In the genomic region with DNA sequence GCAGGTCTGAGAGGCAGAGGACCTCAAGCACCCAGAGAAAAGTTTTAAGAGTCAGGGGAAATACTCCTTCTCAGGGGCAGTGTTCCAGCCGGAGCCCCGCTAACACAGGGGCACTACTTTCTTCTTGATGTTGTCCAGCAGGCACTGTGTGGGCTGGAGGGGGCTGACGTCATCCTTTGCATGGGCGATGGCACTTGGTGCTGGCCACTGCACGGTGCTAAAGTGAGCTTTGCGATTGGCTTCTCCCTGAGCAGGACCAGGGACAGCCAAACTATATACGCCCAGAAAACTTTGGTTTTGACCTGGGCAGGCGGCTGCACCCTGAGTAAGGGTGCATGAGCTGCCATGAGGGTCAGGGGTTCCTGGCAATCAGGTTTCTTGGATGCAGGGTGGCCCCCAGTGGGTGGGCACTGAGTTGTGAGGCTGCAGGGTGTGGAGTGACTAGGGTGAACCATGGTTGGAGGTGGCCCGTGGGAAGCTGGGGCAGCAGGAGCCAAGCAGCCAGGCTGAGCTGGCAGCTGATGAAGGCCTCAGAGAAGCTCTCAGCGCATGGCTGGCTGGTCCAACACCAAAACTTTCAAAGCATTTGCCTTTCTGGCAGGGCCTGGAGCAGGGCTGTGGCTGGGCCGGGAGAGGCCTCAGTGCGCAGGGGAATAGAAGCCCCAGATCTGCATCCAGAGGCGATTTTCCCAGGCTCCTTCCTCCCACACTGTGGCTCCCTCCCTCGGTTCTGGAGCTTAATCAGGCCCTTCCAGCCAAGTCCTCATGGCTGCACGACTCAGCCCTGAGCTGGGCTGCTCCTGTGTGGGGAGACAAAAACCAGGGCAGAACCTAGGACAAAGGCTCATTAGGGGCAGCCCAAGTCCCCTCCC, we compare ENCODE assay signal across 8 cellular contexts. TPM values are rescaled to one million over a fixed set of nuclear protein-coding genes. Genes with fewer than 3 reads are reported as not detected.
DNase-seq lines count a peak whose midpoint lies in the region; TF ChIP-seq lines count a peak whose summit lies in the region.

No MANE protein-coding gene starts in this region.

- H2AFZ ChIP-seq in PC-9: no peak overlapping the region
- H2AFZ ChIP-seq in neural progenitor cell (replicated peaks): no peak overlapping the region

- no peak overlapping the region for H3K9ac ChIP-seq in neural progenitor cell

- peak overlapping the region; percentile 78 for H3K27ac ChIP-seq in PC-9
- H3K27ac ChIP-seq in esophagus muscularis mucosa (replicated peaks in 1 of 4): peak overlapping the region; percentile 25 to 49 (median 45)
- H3K27ac ChIP-seq in neural progenitor cell: peak overlapping the region; percentile 91

- peak overlapping the region; percentile 69 for H3K4me2 ChIP-seq in PC-9
- H3K4me2 ChIP-seq in neural progenitor cell: peak overlapping the region; percentile 39

- H3K4me1 Mint-ChIP-seq in neural progenitor cell: peaks cover 22% of the 10 kb centered on the region

- no peaks in the 10 kb centered on the region for H3K27me3 ChIP-seq in PC-9 (ENCODE audit: insufficient read depth, low read depth)
- no peaks in the 10 kb centered on the region for H3K27me3 ChIP-seq in esophagus muscularis mucosa
- no peaks in the 10 kb centered on the region for H3K27me3 ChIP-seq in neural progenitor cell

- peaks cover 62% of the 10 kb centered on the region for H3K4me1 ChIP-seq in PC-9 (replicated peaks; ENCODE audit: insufficient read depth)
- H3K4me1 ChIP-seq in esophagus muscularis mucosa: peaks cover 32 to 59% (median 53%) of the 10 kb centered on the region in 4 donors
- peaks cover 29% of the 10 kb centered on the region for H3K4me1 ChIP-seq in neural progenitor cell

- peak overlapping the region; percentile 91 for H3K27ac Mint-ChIP-seq in neural progenitor cell

- BruUV-seq in PC-9 (replicated peaks; lab: Mats Ljungman, UMichigan): no TSS peak

- H3K79me2 ChIP-seq in PC-9 (ENCODE audit: low read depth): no peaks in the 10 kb centered on the region
- H3K79me2 ChIP-seq in neural progenitor cell (ENCODE audit: low read depth): no peaks in the 10 kb centered on the region

- peaks cover 10% of the 10 kb centered on the region for H3K27me3 Mint-ChIP-seq in neural progenitor cell (ENCODE audit: insufficient read depth, low read depth)

- DNase-seq in AG10803 (ENCODE audit: low read depth) (peak; percentile 64), PC-9 (no peak), esophagus muscularis mucosa (ENCODE audit: extremely low spot score) (no peak), neural progenitor cell (ENCODE audit: low spot score) (peak; percentile 64), A172 (ENCODE audit: low spot score) (no peak), 8988T (no peak), NCI-H1417 (lab: John Stamatoyannopoulos, UW) (no peak), mesenteric fat pad (ENCODE audit: low spot score) (no peak)

- 49% methylated on average over 4 of the region's 15 CpGs for WGBS in esophagus muscularis mucosa

- H3K36me3 Mint-ChIP-seq in neural progenitor cell: peaks cover 9% of the 10 kb centered on the region

- POLR2A ChIA-PET in PC-9 (lab: Charles Lee; ENCODE audit: unreplicated experiment): interaction anchor here (0.9 kb wide), 1 partner anchor 40 kb away, joined by 7 read pairs; no protein-coding TSS in a partner anchor

- no peaks in the 10 kb centered on the region for H4K20me1 ChIP-seq in PC-9 (ENCODE audit: insufficient read depth)
- H4K20me1 ChIP-seq in neural progenitor cell (ENCODE audit: low read depth): no peaks in the 10 kb centered on the region

- no peaks in the 10 kb centered on the region for H3K9me3 Mint-ChIP-seq in neural progenitor cell

- no peak overlapping the region for H3K4me3 ChIP-seq in AG10803 (ENCODE audit: low read length)
- no peak overlapping the region for H3K4me3 ChIP-seq in PC-9
- H3K4me3 ChIP-seq in esophagus muscularis mucosa: no peak overlapping the region
- no peak overlapping the region for H3K4me3 ChIP-seq in neural progenitor cell

- TF ChIP-seq CTCF in AG10803 (conservative IDR thresholded peaks at IDR 0.05; ENCODE audit: low read length): 0 out of 2 replicates have a peak, but pooled peaks have one; percentile 3
- no peak for TF ChIP-seq CTCF in PC-9 (conservative IDR thresholded peaks at IDR 0.05)
- no peak for TF ChIP-seq CTCF in esophagus muscularis mucosa (IDR thresholded peaks at IDR 0.05)
- no peak for TF ChIP-seq CTCF in neural progenitor cell (IDR thresholded peaks at IDR 0.05)

- no peak overlapping the region for H3K4me3 Mint-ChIP-seq in neural progenitor cell

- intact Hi-C loops in PC-9 (cut with micrococcal nuclease; ENCODE audit: unreplicated experiment) (loop anchor here (2.0 to 5.0 kb wide), 6 partner anchors 30 to 668 kb away; no protein-coding TSS in a partner anchor), esophagus muscularis mucosa (cut with DNase I) (loop anchor here (5.0 kb wide), 1 partner anchor 98 kb away; no protein-coding TSS in a partner anchor)

- no peaks in the 10 kb centered on the region for H3K9me2 ChIP-seq in PC-9 (ENCODE audit: insufficient read depth)

- H3F3A ChIP-seq in PC-9 (ENCODE audit: insufficient read depth, low read depth): peaks cover 33% of the 10 kb centered on the region
- H3F3A ChIP-seq in neural progenitor cell (ENCODE audit: low read depth): peaks cover 43% of the 10 kb centered on the region

- TF ChIP-seq EP300 in esophagus muscularis mucosa (IDR thresholded peaks at IDR 0.05): no peak

- CTCF ChIA-PET in PC-9 (lab: Charles Lee): interaction anchor here (0.5 to 1.4 kb wide), 4 partner anchors 16 to 99 kb away, joined by 3 to 18 read pairs (median 4); a partner anchor contains a TSS

- H3K36me3 ChIP-seq in PC-9 (ENCODE audit: low read depth) (peaks cover 9% of the 10 kb centered on the region; the same call in 1 of the 2 replicates), esophagus muscularis mucosa (peaks cover 16 to 45% (median 37%) of the 10 kb centered on the region in 4 donors), neural progenitor cell (no peaks in the 10 kb centered on the region)

- TF ChIP-seq POLR2A in esophagus muscularis mucosa (IDR thresholded peaks at IDR 0.05; ENCODE audit: low read depth): no peak

- H3K9me3 ChIP-seq in PC-9 (ENCODE audit: insufficient read depth, low read depth): no peaks in the 10 kb centered on the region
- no peaks in the 10 kb centered on the region for H3K9me3 ChIP-seq in esophagus muscularis mucosa
- H3K9me3 ChIP-seq in neural progenitor cell (ENCODE audit: low read depth): no peaks in the 10 kb centered on the region

RNA-seq across cellular contexts. Expression of a gene that starts 18.3 kb away (rescaled TPM):
- total RNA-seq in PC-9 (2021) (49.1 and 54.8 TPM in 2 replicates), esophagus muscularis mucosa (10 to 100 TPM; 30.7 to 47.4 (median 37.1) TPM), neural progenitor cell (ENCODE audit: low replicate concordance) (34.5 and 52.7 TPM in 2 replicates), mesenteric fat pad (34.5 TPM)
- total RNA-seq in A172 (2014; rRNA removed; shearing (Covaris generic)): 84.5 and 93.4 TPM in 2 replicates

RNA-seq across cellular contexts. Expression of a gene that starts 24.4 kb away (rescaled TPM):
- not detected in 2 replicates for total RNA-seq in PC-9 (2021)
- total RNA-seq in esophagus muscularis mucosa: under 1 TPM in 2 of 4 donors, not detected in 2; 0.17 to 0.34 TPM
- 0.47 and 1.4 TPM in 2 replicates for total RNA-seq in neural progenitor cell (ENCODE audit: low replicate concordance)
- total RNA-seq in A172 (2014; rRNA removed; shearing (Covaris generic)): not detected in 2 replicates
- not detected for total RNA-seq in mesenteric fat pad

RNA-seq across cellular contexts. Expression of a gene that starts 33.6 kb away (rescaled TPM):
- 23.6 and 25.7 TPM in 2 replicates for total RNA-seq in PC-9 (2021)
- 10 to 100 TPM; 17.9 to 26.7 (median 21.6) TPM for total RNA-seq in esophagus muscularis mucosa
- total RNA-seq in neural progenitor cell (ENCODE audit: low replicate concordance): 52.0 and 88.1 TPM in 2 replicates
- total RNA-seq in A172 (2014; rRNA removed; shearing (Covaris generic)): 23.0 and 38.0 TPM in 2 replicates
- total RNA-seq in mesenteric fat pad: 19.0 TPM

RNA-seq across cellular contexts. Expression of a gene that starts 40.2 kb away (rescaled TPM):
- total RNA-seq in PC-9 (2021): 70.8 and 89.4 TPM in 2 replicates
- 10 to 100 TPM; 28.2 to 31.0 (median 30.0) TPM for total RNA-seq in esophagus muscularis mucosa
- total RNA-seq in neural progenitor cell (ENCODE audit: low replicate concordance): 45.5 and 77.1 TPM in 2 replicates
- total RNA-seq in A172 (2014; rRNA removed; shearing (Covaris generic)): 25.3 and 40.4 TPM in 2 replicates
- total RNA-seq in mesenteric fat pad: 101 TPM

Comparison
In these comparisons a context has a peak if more than half of its experiments do, and no peak if none do; other contexts are left out.
1. DNase-seq: peak in AG10803 (single experiment) and neural progenitor cell (single experiment); none in PC-9 (0 of 2), esophagus muscularis mucosa (single experiment), A172 (single experiment), 8988T (single experiment), NCI-H1417 (0 of 3) and mesenteric fat pad (single experiment).
2. Peak in every context shown above with its lines, with median percentiles within 50 percentile points of each other: H3K27ac ChIP-seq.